Comparison of ENCODE assay signal across 20 cellular contexts in genomic region chr2:1567556-1568344, GRCh38.
DNase-seq lines count a peak whose midpoint lies in the region; ATAC-seq and TF ChIP-seq lines count a peak whose summit lies in the region.
"Had no signal": no experiment of that assay in that cellular context is flagged by ENCODE, and none has a peak within 500 bp of the region (broad histone marks: within the 10 kb centered on the region; RNA-seq: fewer than 3 reads in every experiment).

No MANE protein-coding gene starts in this region.

- no peak overlapping the region for H3K4me2 ChIP-seq in IMR-90 (ENCODE audit: low read depth, low read length)

- DNase-seq in Right ventricle myocardium inferior (ENCODE audit: missing footprints) (peak; percentile 15), left ventricle myocardium superior (no peak), IMR-90 (no peak), islet precursor cell (peak; percentile 38), mesenteric fat pad (ENCODE audit: low spot score) (peak; percentile 67), NCI-H510A treated with DMSO at 0.1 percent for 48 hours (lab: John Stamatoyannopoulos, UW) (no peak), NCI-H146 treated with DMSO at 0.1 percent for 48 hours (lab: John Stamatoyannopoulos, UW; ENCODE audit: unreplicated experiment) (no peak)
- no peak for DNase-seq in stimulated activated CD4-positive, alpha-beta T cell treated with anti-CD3 and anti-CD28 coated beads, Interleukin-2, amount 100 ng/mL, for 24 hours
- DNase-seq: ACHN; BE2C; C1 segment of cervical spinal cord; CD4-positive, CD25-positive, alpha-beta regulatory T cell; CD8-positive, alpha-beta memory T cell; COR-L47; DMS 273 treated with DMSO at 0.1 percent for 48 hours; DMS53; DND-41; EL; H9 had no signal

- dilution Hi-C loops in IMR-90 (cut with HindIII; ENCODE audit: low sequenced_read_pairs, unreplicated experiment), result no loop called here

- intact Hi-C loops in Right ventricle myocardium inferior (cut with DNase I), result no loop called here
- intact Hi-C loops in left ventricle myocardium superior (cut with micrococcal nuclease), result no loop called here
- intact Hi-C loops in IMR-90 (cut with micrococcal nuclease), result no loop called here

- H2BK15ac ChIP-seq in IMR-90 (ENCODE audit: low read depth, low read length), result no peak overlapping the region

- H3K36me3 ChIP-seq in IMR-90 (ENCODE audit: control insufficient read depth, insufficient read depth, low read length), result no peaks in the 10 kb centered on the region
- H3K36me3 ChIP-seq: BE2C had no signal

- no peaks in the 10 kb centered on the region for H4K20me1 ChIP-seq in IMR-90 (ENCODE audit: insufficient read depth, low read length)

- in situ Hi-C loops in IMR-90 (cut with MboI; ENCODE audit: low sequenced_read_pairs), result no loop called here

- no peak for TF ChIP-seq POLR2A in IMR-90 (IDR thresholded peaks at IDR 0.05; ENCODE audit: low read depth, low read length)

- no peak overlapping the region for H3K14ac ChIP-seq in IMR-90 (replicated peaks; ENCODE audit: low read depth, low read length)

- no peak overlapping the region for H4K91ac ChIP-seq in IMR-90 (ENCODE audit: insufficient read depth, low read depth, low read length)

- 71% methylated on average over 1 of the region's 34 CpGs; no CpG with 5 or more reads in 1 of the 2 experiments for WGBS in IMR-90 (ENCODE audit: extremely low coverage in 2 of 2, insufficient read length in 1 of 2), 2 experiments

- H3K56ac ChIP-seq in IMR-90 (ENCODE audit: extremely low read depth, insufficient read depth, low read length), result no peak overlapping the region

- TF ChIP-seq CTCF in IMR-90 (conservative IDR thresholded peaks at IDR 0.05; ENCODE audit: low read depth, low read length), result no peak

- peaks cover 13% of the 10 kb centered on the region for H3K27me3 ChIP-seq in IMR-90 (ENCODE audit: control insufficient read depth, insufficient read depth, low read length)
- H3K27me3 ChIP-seq: BE2C had no signal

- H2BK120ac ChIP-seq in IMR-90 (ENCODE audit: low read depth, low read length), result no peak overlapping the region

- ATAC-seq in Right ventricle myocardium inferior (no peak), left ventricle myocardium superior (no peak), IMR-90 (ENCODE audit: low read depth) (no peak)
- ATAC-seq: GM12878 had no signal

- H2AFZ ChIP-seq in IMR-90 (replicated peaks; ENCODE audit: low read length, poor library complexity), result no peak overlapping the region

- no peak overlapping the region for H3K4me3 ChIP-seq in IMR-90 (ENCODE audit: insufficient read depth, low read depth, low read length)
- H3K4me3 ChIP-seq: GM12878 had no signal

- H3K23ac ChIP-seq in IMR-90 (ENCODE audit: low read depth, low read length), result no peak overlapping the region

- H2BK20ac ChIP-seq in IMR-90 (ENCODE audit: low read depth, low read length), result no peak overlapping the region

- H2AK9ac ChIP-seq in IMR-90 (replicated peaks; ENCODE audit: low read depth, low read length, poor library complexity), result no peak overlapping the region

- H4K5ac ChIP-seq in IMR-90 (ENCODE audit: low read depth, low read length), result no peak overlapping the region

- H3K4ac ChIP-seq in IMR-90 (ENCODE audit: low read depth, low read length), result no peak overlapping the region

- BruUV-seq in IMR-90 (replicated peaks; lab: Mats Ljungman, UMichigan), result no TSS peak

- no peak overlapping the region for H2BK5ac ChIP-seq in IMR-90 (ENCODE audit: low read depth, low read length, poor library complexity, severe bottlenecking)

- no peaks in the 10 kb centered on the region; the same call in 1 of the 2 replicates for H3K9me1 ChIP-seq in IMR-90 (ENCODE audit: insufficient read depth, low read length)

- H3K9me3 ChIP-seq in IMR-90 (ENCODE audit: control insufficient read depth, insufficient read depth, low read length), result no peaks in the 10 kb centered on the region; the same call in 1 of the 2 replicates
- H3K9me3 ChIP-seq: BE2C had no signal

- POLR2A ChIA-PET in IMR-90 (lab: Charles Lee; ENCODE audit: unreplicated experiment), result no interaction called here

- H2AK5ac ChIP-seq in IMR-90 (ENCODE audit: low read depth, low read length), result no peak overlapping the region

- H3K18ac ChIP-seq in IMR-90 (ENCODE audit: low read depth, low read length), result no peak overlapping the region

- H3K9ac ChIP-seq in IMR-90 (ENCODE audit: low read depth, low read length), result no peak overlapping the region

- H3K79me1 ChIP-seq in IMR-90 (ENCODE audit: low read depth in 1 of 2, low read length in 2 of 2), result no peaks in the 10 kb centered on the region

- H4K8ac ChIP-seq in IMR-90 (ENCODE audit: low read depth in 2 of 2, low read length in 2 of 2), result no peak overlapping the region

- H3K4me1 ChIP-seq in IMR-90 (ENCODE audit: control insufficient read depth, insufficient read depth, low read length), result no peaks in the 10 kb centered on the region; the same call in 1 of the 2 replicates
- H3K4me1 ChIP-seq: BE2C had no signal

- CTCF ChIA-PET in IMR-90 (lab: Yijun Ruan, JAX), result interaction anchor here (1.0 kb wide), 1 partner anchor 26 kb away, joined by 3 read pairs; no protein-coding TSS in a partner anchor

- TF ChIP-seq RAD21 in IMR-90 (IDR thresholded peaks at IDR 0.05; ENCODE audit: low read length), result no peak

- H3K27ac ChIP-seq in IMR-90 (ENCODE audit: insufficient read depth, low read length), result no peak overlapping the region

TF ChIP-seq in IMR-90, 13 proteins besides CTCF, POLR2A, EP300 and RAD21:
- TF ChIP-seq MAFK (IDR thresholded peaks at IDR 0.05; ENCODE audit: low read depth, low read length) (0 out of 2 replicates have a peak, but pooled peaks have one; percentile 26), ELK1 (IDR thresholded peaks at IDR 0.05; ENCODE audit: borderline replicate concordance, low read depth, low read length) (no peak), RFX5 (IDR thresholded peaks at IDR 0.05; ENCODE audit: low read depth, low read length) (no peak), MAZ (IDR thresholded peaks at IDR 0.05; ENCODE audit: borderline replicate concordance, low read depth, low read length) (no peak), BHLHE40 (IDR thresholded peaks at IDR 0.05; ENCODE audit: low read depth, low read length) (no peak), CEBPB (IDR thresholded peaks at IDR 0.05; ENCODE audit: low read depth, low read length) (no peak)

Comparison
In these comparisons a context has a peak if more than half of its experiments do, and no peak if none do; other contexts are left out.
1. DNase-seq: peak in Right ventricle myocardium inferior (single experiment), islet precursor cell (single experiment) and mesenteric fat pad (single experiment); none in left ventricle myocardium superior (single experiment), IMR-90 (single experiment), stimulated activated CD4-positive, alpha-beta T cell treated with anti-CD3 and anti-CD28 coated beads, Interleukin-2, amount 100 ng/mL, for 24 hours (0 of 2), NCI-H510A treated with DMSO at 0.1 percent for 48 hours (single experiment) and NCI-H146 treated with DMSO at 0.1 percent for 48 hours (single experiment).